9 cellular contexts compared by ENCODE assay signal in genomic region chr20:25296094-25297093, GRCh38. TPM values are rescaled to one million over a fixed set of nuclear protein-coding genes. Genes with fewer than 3 reads are reported as not detected.
DNase-seq lines count a peak whose midpoint lies in the region; ATAC-seq, FAIRE-seq and TF ChIP-seq lines count a peak whose summit lies in the region.
"Had no signal": no experiment of that assay in that cellular context is flagged by ENCODE, and none has a peak within 500 bp of the region (broad histone marks: within the 10 kb centered on the region; RNA-seq: fewer than 3 reads in every experiment).

No MANE protein-coding gene starts in this region.

- peaks cover 0 to 4% of the 10 kb centered on the region in 2 donors for H3K36me3 ChIP-seq in body of pancreas (replicated peaks in 1 of 2; ENCODE audit: insufficient read depth in 1 of 2, low read depth in 2 of 2)
- peaks cover 9 to 11% of the 10 kb centered on the region in 2 experiments; a peak in 3 of 5 replicates for H3K36me3 ChIP-seq in HepG2 (replicated peaks in 1 of 2; ENCODE audit: control insufficient read depth in 1 of 2, insufficient read depth in 2 of 2, low read length in 2 of 2)
- H3K36me3 ChIP-seq in tibial nerve = peaks cover 0 to 70% (median 5%) of the 10 kb centered on the region in 3 donors

- no peak overlapping the region for H3K4me2 ChIP-seq in HepG2 (ENCODE audit: low read depth, low read length)

- no peak overlapping the region for H2AFZ ChIP-seq in HepG2 (ENCODE audit: low read length)

- H3K9me3 ChIP-seq in body of pancreas (no peaks in the 10 kb centered on the region), HepG2 (ENCODE audit: low read length) (no peaks in the 10 kb centered on the region), tibial nerve (no peaks in the 10 kb centered on the region)

- DNase-seq in DMS 273 (lab: John Stamatoyannopoulos, UW; ENCODE audit: unreplicated experiment) (peak; percentile 57), DMS 273 treated with DMSO at 0.1 percent for 48 hours (lab: John Stamatoyannopoulos, UW) (no peak), NAMALWA (ENCODE audit: low spot score) (peak; percentile 58), body of pancreas (peak in 2 of 4 donors; percentile 47 to 55), HepG2 (ENCODE audit: low spot score) (peak; percentile 50), tibial nerve (ENCODE audit: low spot score in 2 of 2) (no peak)

- TF ChIP-seq CTCF in body of pancreas (IDR thresholded peaks at IDR 0.05) = peak in 5 of 7 experiments; percentile 18 to 35 (median 28)
- TF ChIP-seq CTCF in HepG2 (CRISPR knock-in tag; IDR thresholded peaks at IDR 0.05) = peak; percentile 71
- peak in 2 of 5 experiments; percentile 28 to 45 for TF ChIP-seq CTCF in tibial nerve (IDR thresholded peaks at IDR 0.05)

- H3K79me2 ChIP-seq in HepG2 (ENCODE audit: insufficient read depth, low read length) = no peaks in the 10 kb centered on the region

- in situ Hi-C loops in HepG2 (cut with HindIII; ENCODE audit: extremely low pct_ligation_motif_present, low pct_unique_long_range_greater_than_20kb) = loop anchor here (5.0 to 10.0 kb wide), 2 partner anchors 101 to 302 kb away; partner anchors contain the start of gene APMAP

- peak; percentile 88 for FAIRE-seq in HepG2 (lab: Jason Lieb, UNC)
- FAIRE-seq: A204.1 had no signal

- H3K4me3 ChIP-seq in body of pancreas = no peak overlapping the region
- no peak overlapping the region for H3K4me3 ChIP-seq in HepG2 (replicated peaks in 1 of 3; ENCODE audit: insufficient read depth in 1 of 3, low read depth in 2 of 3, low read length in 3 of 3)
- no peak overlapping the region for H3K4me3 ChIP-seq in tibial nerve

- ATAC-seq in GM19468 (IDR thresholded peaks at IDR 0.05; ENCODE audit: extremely low read depth, unreplicated experiment) = peak; percentile 15
- ATAC-seq in body of pancreas = no peak
- ATAC-seq in HepG2 = peak; percentile 47
- ATAC-seq in GM21447 (IDR thresholded peaks at IDR 0.05; ENCODE audit: unreplicated experiment) = no peak

- POLR2A ChIA-PET in HepG2 (lab: Yijun Ruan, JAX) = interaction anchor here (1.1 to 1.5 kb wide), 2 partner anchors 102 to 111 kb away, joined by 3 to 6 read pairs; partner anchors contain the start of gene GINS1

- no peaks in the 10 kb centered on the region for H4K20me1 ChIP-seq in HepG2 (ENCODE audit: insufficient read depth, low read length)

- TF ChIP-seq POLR2A in body of pancreas (IDR thresholded peaks at IDR 0.05) (no peak), HepG2 (IDR thresholded peaks at IDR 0.05; ENCODE audit: insufficient read depth in 1 of 2, low read depth in 2 of 2, low read length in 2 of 2) (peak in 1 of 2 experiments; percentile 10; a peak in 2 of 4 replicates), tibial nerve (IDR thresholded peaks at IDR 0.05) (no peak)

- intact Hi-C loops in body of pancreas (cut with DNase I) = no loop called here
- intact Hi-C loops in HepG2 (cut with micrococcal nuclease; ENCODE audit: unreplicated experiment) = loop anchor here (10.0 kb wide), 1 partner anchor 98 kb away; the partner anchor contains the start of gene ABHD12

- peak; percentile 21; the same call in 1 of the 2 replicates for TF ChIP-seq RAD21 in HepG2 (CRISPR knock-in tag; IDR thresholded peaks at IDR 0.05)

- CTCF ChIA-PET in HepG2 (lab: Yijun Ruan, JAX; ENCODE audit: low intra/inter-chr PET ratio, low total read pairs) = interaction anchor here (0.7 to 6.9 kb wide), 3 partner anchors 94 to 302 kb away, joined by 3 to 157 read pairs (median 4); partner anchors contain the start of gene ABHD12

- TF ChIP-seq EP300 in HepG2 (IDR thresholded peaks at IDR 0.05; ENCODE audit: low read depth in 2 of 2, low read length in 2 of 2) (no peak), HepG2 (CRISPR knock-in tag; IDR thresholded peaks at IDR 0.05; ENCODE audit: borderline replicate concordance) (no peak), tibial nerve (IDR thresholded peaks at IDR 0.05) (no peak)

- H3K4me1 ChIP-seq in body of pancreas = peaks cover 26% of the 10 kb centered on the region
- H3K4me1 ChIP-seq in HepG2 (ENCODE audit: insufficient read depth, low read length) = 0 out of 2 replicates have a peak, but pooled peaks cover 5% of the 10 kb centered on the region
- peaks cover 0 to 43% (median 23%) of the 10 kb centered on the region in 4 donors for H3K4me1 ChIP-seq in tibial nerve

- no peak overlapping the region for H3K9ac ChIP-seq in HepG2 (ENCODE audit: insufficient read depth, low read depth, low read length)

- H3K27ac ChIP-seq in body of pancreas = peak overlapping the region in 3 of 4 donors; percentile 39 to 60 (median 44)
- H3K27ac ChIP-seq in HepG2 (ENCODE audit: extremely low read length, insufficient read depth, low read length) = no peak overlapping the region
- peak overlapping the region; percentile 5 to 81 (median 58) for H3K27ac ChIP-seq in tibial nerve

- BruUV-seq in HepG2 (replicated peaks; lab: Mats Ljungman, UMichigan) = no TSS peak

- 70 to 80% methylated on average over 17 to 23 of the region's 24 CpGs for WGBS in body of pancreas, 2 donors
- WGBS in HepG2 (ENCODE audit: low lambda C conversion rate) = 93% methylated on average over 22 of the region's 24 CpGs
- 66 to 71% methylated on average over 24 of the region's 24 CpGs for WGBS in tibial nerve, 2 donors

- H3K27me3 ChIP-seq in body of pancreas (no peaks in the 10 kb centered on the region), HepG2 (ENCODE audit: control insufficient read depth in 1 of 2, insufficient read depth in 2 of 2, low read length in 2 of 2) (no peaks in the 10 kb centered on the region), tibial nerve (no peaks in the 10 kb centered on the region)

TF ChIP-seq in HepG2, 621 proteins besides CTCF, POLR2A, EP300 and RAD21 (continues in another document):
- TF ChIP-seq ZNF280B (CRISPR knock-in tag; IDR thresholded peaks at IDR 0.05; ENCODE audit: borderline replicate concordance) = peak; percentile 10; the same call in 1 of the 2 replicates

RNA-seq across cellular contexts. Expression of gene PYGB, which starts 48.5 kb away (rescaled TPM):
- total RNA-seq in body of pancreas (10 to 100 TPM; 34.8 to 42.8 TPM), HepG2 (2016; rRNA removed; fragmentation: Illumina TruSeq; extraction: Trizol) (82.0 and 86.3 TPM in 2 replicates), tibial nerve (100 to 1,000 TPM in 1 of 4 donors, 10 to 100 TPM in 3; 71.6 to 119 (median 78.6) TPM)
- 5.4 and 6.5 TPM in 2 replicates for total RNA-seq in HepG2 (2016; cell fraction: cytosol; rRNA removed; fragmentation: Illumina TruSeq; extraction: Trizol; ENCODE audit: low read depth)
- 69.1 and 89.6 TPM in 2 replicates for total RNA-seq in HepG2 (2016; cell fraction: insoluble cytoplasmic fraction; rRNA removed; fragmentation: Illumina TruSeq; extraction: Trizol)
- 18.0 and 19.5 TPM in 2 replicates for total RNA-seq in HepG2 (2016; cell fraction: membrane; rRNA removed; fragmentation: Illumina TruSeq; extraction: Trizol)
- total RNA-seq in HepG2 (2016; cell fraction: nucleus; rRNA removed; fragmentation: Illumina TruSeq; extraction: Trizol) = 59.8 and 63.0 TPM in 2 replicates
- polyA plus RNA-seq in HepG2 (2011; rRNA removed) = 24.2 and 37.5 TPM in 2 replicates
- 24.4 and 27.4 TPM in 2 replicates for polyA plus RNA-seq in HepG2 (2011; cell fraction: cytosol; rRNA removed)
- 111 and 112 TPM in 2 replicates for polyA plus RNA-seq in HepG2 (2011; cell fraction: nucleus; rRNA removed)
- polyA plus RNA-seq in HepG2 (2012) = 26.9 and 46.5 TPM in 2 replicates
- 3.5 TPM in 2 replicates for polyA plus RNA-seq in HepG2 (2016; cell fraction: cytosol; fragmentation: Illumina TruSeq; extraction: Trizol; ENCODE audit: low read depth)
- 45.7 and 58.6 TPM in 2 replicates for polyA plus RNA-seq in HepG2 (2016; cell fraction: insoluble cytoplasmic fraction; fragmentation: Illumina TruSeq; extraction: Trizol; ENCODE audit: low read depth)
- 7.2 and 9.8 TPM in 2 replicates for polyA plus RNA-seq in HepG2 (2016; cell fraction: membrane; fragmentation: Illumina TruSeq; extraction: Trizol; ENCODE audit: low read depth)
- polyA plus RNA-seq in HepG2 (2016; cell fraction: nucleus; fragmentation: Illumina TruSeq; extraction: Trizol; ENCODE audit: insufficient read depth, low read depth) = 79.7 and 85.5 TPM in 2 replicates
- 26.5 and 80.5 TPM in 2 replicates for polyA minus RNA-seq in HepG2 (2011; rRNA and poly(A)+ RNA removed; ENCODE audit: low replicate concordance)
- 36.1 and 38.1 TPM in 2 replicates for polyA minus RNA-seq in HepG2 (2011; cell fraction: cytosol; rRNA and poly(A)+ RNA removed)
- polyA minus RNA-seq in HepG2 (2011; cell fraction: nucleus; rRNA and poly(A)+ RNA removed) = 27.9 and 31.3 TPM in 2 replicates

Comparison
In these comparisons a context has a peak if more than half of its experiments do, and no peak if none do; other contexts are left out.
1. DNase-seq: peak in DMS 273 (single experiment), NAMALWA (single experiment) and HepG2 (single experiment); none in DMS 273 treated with DMSO at 0.1 percent for 48 hours (single experiment) and tibial nerve (0 of 2).
2. ATAC-seq: peak in GM19468 (single experiment) and HepG2 (single experiment); none in body of pancreas (single experiment) and GM21447 (single experiment).